Comparison of ENCODE assay signal across 8 cellular contexts in the genomic region with DNA sequence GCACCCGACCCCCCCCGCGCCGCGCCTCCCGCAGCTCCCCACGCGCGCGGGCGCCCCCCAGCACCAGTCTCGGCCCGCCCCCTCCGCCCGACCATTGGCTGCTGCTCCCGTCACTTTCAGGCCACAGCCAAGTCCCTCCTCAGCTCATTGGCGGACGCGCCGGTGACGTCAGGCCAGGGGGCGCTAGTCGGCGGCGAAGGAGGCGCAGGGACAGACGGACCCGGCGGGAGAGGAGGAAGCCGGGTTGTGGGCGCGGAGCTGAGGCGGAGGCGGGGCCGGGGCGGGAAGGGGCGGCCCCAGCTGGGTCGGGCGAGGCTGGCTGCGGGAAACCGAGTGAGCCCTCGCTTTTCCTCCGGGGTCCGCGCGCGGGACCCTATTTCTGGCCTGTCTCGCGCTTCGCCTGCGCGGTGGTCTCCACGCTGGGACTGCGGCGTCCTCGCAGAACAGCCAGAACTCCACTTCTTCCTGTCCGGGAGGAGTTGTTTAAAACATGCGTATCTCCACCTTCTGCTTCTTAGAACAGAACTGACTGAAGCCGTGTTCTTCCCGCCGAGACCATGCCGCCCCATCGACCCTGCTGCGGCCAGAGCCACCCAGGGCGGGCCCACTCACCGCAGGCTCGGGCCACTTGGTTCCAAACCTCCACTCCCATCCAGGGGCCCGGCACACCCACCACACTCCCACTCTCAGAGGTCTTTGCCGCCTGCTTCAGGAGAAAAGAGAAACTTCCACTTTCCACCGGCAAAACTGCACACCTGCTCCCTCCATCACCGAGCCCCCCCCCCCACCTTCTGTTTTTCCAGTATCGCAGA. TPM values are rescaled to one million over a fixed set of nuclear protein-coding genes. Genes with fewer than 3 reads are reported as not detected.
DNase-seq lines count a peak whose midpoint lies in the region; ATAC-seq and TF ChIP-seq lines count a peak whose summit lies in the region.

No MANE protein-coding gene starts in this region.

- peak; percentile 53 for TF ChIP-seq POLR2A in GM19193 (IDR thresholded peaks at IDR 0.05; ENCODE audit: extremely low read depth, insufficient read depth, insufficient read length)

- peak overlapping the region; percentile 86 for H3K4me3 Mint-ChIP-seq in chondrocyte (ENCODE audit: unreplicated experiment)

- no peaks in the 10 kb centered on the region; the same call in 1 of the 2 replicates for H3K27me3 ChIP-seq in BJ (ENCODE audit: control insufficient read depth, insufficient read depth, low read length)

- peak overlapping the region; percentile 51 for H3K4me3 ChIP-seq in BJ (ENCODE audit: low read depth, low read length)

- no peaks in the 10 kb centered on the region for H3K36me3 Mint-ChIP-seq in chondrocyte (ENCODE audit: low read depth)

- no peaks in the 10 kb centered on the region for H3K36me3 ChIP-seq in BJ (ENCODE audit: control insufficient read depth, insufficient read depth, low read length)

- POLR2A ChIA-PET in BJ (lab: Charles Lee): no interaction called here

- CTCF ChIA-PET in BJ (lab: Yijun Ruan, JAX): interaction anchor here (0.6 to 1.2 kb wide), 2 partner anchors 9 to 42 kb away, joined by 3 to 4 read pairs; no protein-coding TSS in a partner anchor

- ATAC-seq in HG03432 (IDR thresholded peaks at IDR 0.05; ENCODE audit: unreplicated experiment): peak; percentile 96

- peak overlapping the region; percentile 74 for H3K27ac Mint-ChIP-seq in chondrocyte (ENCODE audit: unreplicated experiment)

- no peaks in the 10 kb centered on the region for H3K9me3 Mint-ChIP-seq in chondrocyte (ENCODE audit: low read depth)

- peak; percentile 75 for DNase-seq in BJ (ENCODE audit: low read depth)
- peak; percentile 83 for DNase-seq in NCI-H446 treated with DMSO at 0.1 percent for 48 hours (lab: John Stamatoyannopoulos, UW)
- peak; percentile 99 for DNase-seq in activated CD4-positive, alpha-beta T cell treated with anti-CD3 and anti-CD28 coated beads for 24 hours (ENCODE audit: low read depth in 2 of 2)
- peak; percentile 100 for DNase-seq in chondrocyte (ENCODE audit: low spot score)
- DNase-seq in kidney glomerular epithelial cell (lab: John Stamatoyannopoulos, UW): peak; percentile 89
- DNase-seq in stimulated activated CD4-positive, alpha-beta T cell treated with anti-CD3 and anti-CD28 coated beads, Interleukin-15, amount 100 ng/mL, for 48 hours (ENCODE audit: low read depth in 2 of 2): peak; percentile 97 to 99

- H3K27me3 Mint-ChIP-seq in chondrocyte (ENCODE audit: low read depth): no peaks in the 10 kb centered on the region

- TF ChIP-seq CTCF in BJ (IDR thresholded peaks at IDR 0.05; ENCODE audit: insufficient read depth, low read depth, low read length) (peak; percentile 45), chondrocyte (IDR thresholded peaks at IDR 0.05) (peak; percentile 75)

- H3K4me1 Mint-ChIP-seq in chondrocyte (ENCODE audit: low read depth): peaks cover 22% of the 10 kb centered on the region

RNA-seq across cellular contexts. Expression of a gene that starts 0.5 kb away (rescaled TPM):
- 7.1 and 10.9 TPM in 2 replicates for polyA plus RNA-seq in BJ (2011; rRNA removed)
- polyA minus RNA-seq in BJ (2011; rRNA and poly(A)+ RNA removed): 5.1 and 6.4 TPM in 2 replicates
- 11.5 to 16.0 TPM (median 12.6 TPM) in 3 replicates for total RNA-seq in chondrocyte

Comparison
In these comparisons a context has a peak if more than half of its experiments do, and no peak if none do; other contexts are left out.
1. Peak in every context shown above with its lines: DNase-seq, ATAC-seq and H3K4me3 ChIP-seq.